In the genomic region with DNA sequence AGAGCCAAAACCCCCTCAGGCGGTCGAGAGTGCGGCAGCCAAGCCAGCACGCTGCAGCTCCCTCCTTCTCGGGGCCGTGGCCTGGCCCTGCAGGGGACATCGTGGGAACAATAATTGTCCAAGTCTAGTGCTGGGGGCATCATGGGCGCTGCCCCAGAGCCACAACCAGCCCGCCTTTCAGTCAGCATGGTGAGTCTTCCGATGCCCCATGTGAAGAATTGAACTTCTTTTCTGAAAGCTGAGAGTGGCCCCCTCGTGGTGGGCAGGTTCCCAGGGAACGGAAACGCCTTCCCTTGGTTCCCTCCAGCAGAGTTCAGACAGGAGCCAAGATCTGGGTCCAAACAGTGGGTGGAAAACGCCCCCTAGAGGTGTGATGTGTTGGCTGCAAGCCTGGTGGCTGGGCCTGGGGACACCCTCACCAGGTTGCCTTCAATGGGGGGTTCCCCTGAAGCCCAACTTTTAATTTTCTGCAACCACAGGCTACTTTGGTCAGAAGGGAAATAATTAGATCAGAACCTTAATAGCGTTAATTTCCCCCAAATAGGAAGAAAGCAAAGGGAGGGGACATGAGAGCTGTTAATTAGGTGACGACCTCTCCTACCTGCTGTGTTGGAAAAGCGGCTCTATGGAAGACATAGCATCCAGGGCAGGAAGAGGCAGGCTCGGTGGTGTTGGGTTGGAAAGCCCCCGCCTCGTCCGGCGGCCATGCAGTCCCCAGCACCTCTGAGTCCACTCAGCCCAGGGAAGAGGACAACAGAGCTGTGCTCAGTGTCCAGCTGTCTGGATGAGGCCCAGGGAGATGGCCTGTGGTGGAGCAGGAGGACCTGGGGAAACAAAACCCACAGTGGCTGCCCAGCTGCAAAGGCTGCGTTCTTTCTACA, we compare ENCODE assay signal across 8 cellular contexts. TPM values are rescaled to one million over a fixed set of nuclear protein-coding genes. Genes with fewer than 3 reads are reported as not detected.
A peak's percentile ranks its signal among the peaks of the same experiment; 100 is the strongest.
DNase-seq lines count a peak whose midpoint lies in the region; ATAC-seq and TF ChIP-seq lines count a peak whose summit lies in the region.

No MANE protein-coding gene starts in this region.

- peaks cover 3% of the 10 kb centered on the region for H3K27me3 Mint-ChIP-seq in HFFc6 (ENCODE audit: insufficient read depth)
- H3K27me3 Mint-ChIP-seq in chondrocyte (ENCODE audit: low read depth), result peaks cover 2% of the 10 kb centered on the region

- H3K27ac Mint-ChIP-seq in HFFc6, result peak overlapping the region; percentile 88
- H3K27ac Mint-ChIP-seq in chondrocyte (ENCODE audit: unreplicated experiment), result peak overlapping the region; percentile 85

- CTCF ChIA-PET in BJ (lab: Yijun Ruan, JAX), result interaction anchor here (0.6 to 2.7 kb wide), 40 partner anchors 9 to 408 kb away, joined by 3 to 72 read pairs (median 5); partner anchors contain the start of gene SLCO4A1

- peaks cover 25% of the 10 kb centered on the region for H3K4me1 Mint-ChIP-seq in HFFc6 (ENCODE audit: low read depth)
- H3K4me1 Mint-ChIP-seq in chondrocyte (ENCODE audit: low read depth), result peaks cover 29% of the 10 kb centered on the region

- POLR2A ChIA-PET in BJ (lab: Charles Lee), result no interaction called here

- H3K4me3 Mint-ChIP-seq in HFFc6 (peak overlapping the region; percentile 67), chondrocyte (ENCODE audit: unreplicated experiment) (no peak overlapping the region)

- H3K9me3 Mint-ChIP-seq in HFFc6 (no peaks in the 10 kb centered on the region), chondrocyte (ENCODE audit: low read depth) (no peaks in the 10 kb centered on the region)

- no peaks in the 10 kb centered on the region for H3K36me3 ChIP-seq in BJ (ENCODE audit: control insufficient read depth, insufficient read depth, low read length)

- DNase-seq in BJ (ENCODE audit: low read depth), result peak; percentile 47
- peak; percentile 89 for DNase-seq in HFFc6
- DNase-seq in NCI-H524 (lab: John Stamatoyannopoulos, UW), result peak; percentile 88 to 96
- peak; percentile 60 for DNase-seq in activated CD4-positive, alpha-beta T cell treated with anti-CD3 and anti-CD28 coated beads for 1 hour
- DNase-seq in chondrocyte (ENCODE audit: low spot score), result no peak
- peak; percentile 86 for DNase-seq in left lobe of liver (ENCODE audit: low spot score)
- DNase-seq in stimulated activated CD4-positive, alpha-beta T cell treated with anti-CD3 and anti-CD28 coated beads, Interleukin-4, amount 100 ng/mL, for 4 hours, result peak; percentile 61 to 67

- H3K4me3 ChIP-seq in BJ (ENCODE audit: low read depth, low read length), result no peak overlapping the region

- TF ChIP-seq CTCF in BJ (IDR thresholded peaks at IDR 0.05; ENCODE audit: insufficient read depth, low read depth, low read length) (peak; percentile 98), HFFc6 (IDR thresholded peaks at IDR 0.05) (peak; percentile 99), chondrocyte (IDR thresholded peaks at IDR 0.05) (peak; percentile 98)

- peak; percentile 52 for ATAC-seq in left lobe of liver
- ATAC-seq in HG03135 (IDR thresholded peaks at IDR 0.05; ENCODE audit: unreplicated experiment), result no peak

- H3K27me3 ChIP-seq in BJ (ENCODE audit: control insufficient read depth, insufficient read depth, low read length), result no peaks in the 10 kb centered on the region; the same call in 1 of the 2 replicates

- H3K36me3 Mint-ChIP-seq in HFFc6 (ENCODE audit: low read depth) (no peaks in the 10 kb centered on the region), chondrocyte (ENCODE audit: low read depth) (no peaks in the 10 kb centered on the region)

RNA-seq across cellular contexts. Expression of gene MRGBP, which starts 4.7 kb away (rescaled TPM):
- 13.5 and 15.3 TPM in 2 replicates for polyA plus RNA-seq in BJ (2011; rRNA removed)
- polyA minus RNA-seq in BJ (2011; rRNA and poly(A)+ RNA removed), result 8.6 and 10.5 TPM in 2 replicates
- 10 to 100 TPM; 14.9 to 17.8 (median 16.6) TPM for total RNA-seq in HFFc6 (2021; fragmentation: NEBNext Ultra II Directional; extraction: Animal tissue kit (Norgen Biotek cat#: 25700))
- 9.5 to 10.4 TPM (median 10.3 TPM) in 3 replicates for total RNA-seq in chondrocyte
- 5.5 TPM for total RNA-seq in left lobe of liver

RNA-seq across cellular contexts. Expression of gene OGFR, which starts 13.1 kb away (rescaled TPM):
- 25.6 and 34.2 TPM in 2 replicates for polyA plus RNA-seq in BJ (2011; rRNA removed)
- polyA minus RNA-seq in BJ (2011; rRNA and poly(A)+ RNA removed), result 18.9 and 26.4 TPM in 2 replicates
- total RNA-seq in HFFc6 (2021; fragmentation: NEBNext Ultra II Directional; extraction: Animal tissue kit (Norgen Biotek cat#: 25700)), result 10 to 100 TPM; 37.8 to 42.2 (median 39.0) TPM
- 31.5 to 32.2 TPM (median 31.8 TPM) in 3 replicates for total RNA-seq in chondrocyte
- total RNA-seq in left lobe of liver, result 49.5 TPM

RNA-seq across cellular contexts. Expression of gene COL9A3, which starts 25.3 kb away (rescaled TPM):
- 0.21 and 0.34 TPM in 2 replicates for polyA plus RNA-seq in BJ (2011; rRNA removed)
- polyA minus RNA-seq in BJ (2011; rRNA and poly(A)+ RNA removed), result not detected in 2 replicates
- under 1 TPM in 3 of 6 experiments, not detected in 3; 0.07 to 0.34 (median 0.09) TPM for total RNA-seq in HFFc6 (2021; fragmentation: NEBNext Ultra II Directional; extraction: Animal tissue kit (Norgen Biotek cat#: 25700))
- total RNA-seq in chondrocyte (8.6 to 11.3 TPM (median 8.9 TPM) in 3 replicates), left lobe of liver (4.0 TPM)
